ENCODE assay signal across 8 cellular contexts in the genomic region with DNA sequence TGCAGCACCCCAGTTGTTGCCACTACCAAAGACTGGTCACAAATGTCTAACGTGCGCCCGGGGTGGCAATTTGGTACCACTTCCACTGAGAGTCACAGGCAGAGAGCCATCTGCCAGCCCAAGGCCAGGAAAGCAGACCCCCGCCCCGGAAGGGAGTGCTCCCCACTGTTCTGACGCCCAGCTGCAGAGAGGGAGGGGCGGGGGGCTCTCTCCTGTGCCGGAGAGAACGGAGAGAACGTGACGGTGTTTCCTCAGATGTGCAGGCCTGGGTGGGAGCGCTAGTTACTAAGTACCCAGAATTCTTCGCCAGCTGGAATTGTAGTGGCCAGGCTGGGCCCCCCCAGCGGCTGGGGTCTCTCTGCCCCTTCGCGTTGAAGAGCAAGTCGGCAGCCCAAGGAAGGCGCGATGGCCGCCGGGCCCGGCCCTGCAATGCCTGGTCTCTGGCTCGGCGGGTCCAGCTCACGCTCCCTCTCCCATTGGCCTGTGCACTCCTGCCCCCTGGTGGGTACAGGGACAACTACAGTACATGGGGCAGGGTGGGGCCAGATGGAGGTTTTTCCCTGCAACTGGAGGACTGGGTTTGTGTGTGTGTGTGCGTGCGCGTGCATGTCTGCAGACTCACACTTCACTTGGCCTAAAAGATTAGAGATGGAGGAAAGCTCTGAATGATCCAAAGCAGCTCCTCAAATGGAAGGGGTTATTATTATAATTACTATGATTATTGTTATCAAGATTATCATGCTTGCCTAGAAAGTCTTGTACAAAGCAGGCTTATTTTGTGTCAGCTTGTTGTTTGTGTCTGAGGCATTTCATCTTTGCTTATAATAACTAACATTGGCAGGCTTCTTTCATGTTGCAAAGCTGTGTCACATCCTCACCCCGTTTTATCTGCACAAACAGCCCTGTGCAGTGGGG.
A peak's percentile ranks its signal among the peaks of the same experiment; 100 is the strongest.
DNase-seq lines count a peak whose midpoint lies in the region; ATAC-seq and TF ChIP-seq lines count a peak whose summit lies in the region.

No MANE protein-coding gene starts in this region.

- 18% methylated on average over 29 of the region's 29 CpGs for WGBS in thymus

- H3K27ac ChIP-seq in thymus (ENCODE audit: low read depth) = no peak overlapping the region

- no peaks in the 10 kb centered on the region for H3K27me3 ChIP-seq in thymus (ENCODE audit: control insufficient read depth, insufficient read depth)

- intact Hi-C loops in head of caudate nucleus (cut with DNase I) = loop anchor here (5.0 to 10.0 kb wide), 2 partner anchors 126 to 213 kb away; partner anchors contain the start of gene GNAO1

- H3K9me3 ChIP-seq in thymus (ENCODE audit: control insufficient read depth) = no peaks in the 10 kb centered on the region

- no peaks in the 10 kb centered on the region for H3K9me3 Mint-ChIP-seq in activated naive CD8-positive, alpha-beta T cell treated with anti-CD3 and anti-CD28 coated beads for 36 hours
- H3K9me3 Mint-ChIP-seq in osteocyte (ENCODE audit: unreplicated experiment) = no peaks in the 10 kb centered on the region

- peak overlapping the region; percentile 33 for H3K4me3 Mint-ChIP-seq in activated naive CD8-positive, alpha-beta T cell treated with anti-CD3 and anti-CD28 coated beads for 36 hours
- H3K4me3 Mint-ChIP-seq in osteocyte (ENCODE audit: unreplicated experiment) = peak overlapping the region; percentile 66

- peaks cover 4% of the 10 kb centered on the region for H3K4me1 ChIP-seq in thymus (ENCODE audit: control insufficient read depth, insufficient read depth, low read length)

- peak; percentile 97 for TF ChIP-seq CTCF in osteocyte (IDR thresholded peaks at IDR 0.05)

- H3K27ac Mint-ChIP-seq in activated naive CD8-positive, alpha-beta T cell treated with anti-CD3 and anti-CD28 coated beads for 36 hours = no peak overlapping the region
- no peak overlapping the region for H3K27ac Mint-ChIP-seq in osteocyte (ENCODE audit: unreplicated experiment)

- peak overlapping the region; percentile 27 for H3K4me3 ChIP-seq in thymus (ENCODE audit: low read length)

- ATAC-seq in GM21786 (IDR thresholded peaks at IDR 0.05; ENCODE audit: unreplicated experiment) = peak; percentile 95

- peaks cover 6% of the 10 kb centered on the region for H3K4me1 Mint-ChIP-seq in activated naive CD8-positive, alpha-beta T cell treated with anti-CD3 and anti-CD28 coated beads for 36 hours
- H3K4me1 Mint-ChIP-seq in osteocyte (ENCODE audit: unreplicated experiment) = peaks cover 7% of the 10 kb centered on the region

- no peaks in the 10 kb centered on the region for H3K36me3 Mint-ChIP-seq in activated naive CD8-positive, alpha-beta T cell treated with anti-CD3 and anti-CD28 coated beads for 36 hours
- no peaks in the 10 kb centered on the region for H3K36me3 Mint-ChIP-seq in osteocyte (ENCODE audit: unreplicated experiment)

- DNase-seq in Daoy (ENCODE audit: low read depth) = peak; percentile 73
- peak; percentile 73 to 82 for DNase-seq in Kasumi-1 (lab: John Stamatoyannopoulos, UW)
- peak; percentile 66 for DNase-seq in SKM-1 treated with dmso at 0.1 percent for 144 hours (lab: John Stamatoyannopoulos, UW; ENCODE audit: unreplicated experiment)
- DNase-seq in activated naive CD8-positive, alpha-beta T cell treated with anti-CD3 and anti-CD28 coated beads for 36 hours = peak; percentile 76
- peak; percentile 77 to 97 (median 91) for DNase-seq in head of caudate nucleus
- DNase-seq in osteocyte (ENCODE audit: extremely low spot score, unreplicated experiment) = peak; percentile 95

- H3K27me3 Mint-ChIP-seq in activated naive CD8-positive, alpha-beta T cell treated with anti-CD3 and anti-CD28 coated beads for 36 hours = peaks cover 10% of the 10 kb centered on the region
- H3K27me3 Mint-ChIP-seq in osteocyte (ENCODE audit: unreplicated experiment) = peaks cover 19% of the 10 kb centered on the region

- no peaks in the 10 kb centered on the region for H3K36me3 ChIP-seq in thymus (ENCODE audit: control insufficient read depth, insufficient read depth)
